16 cellular contexts compared by ENCODE assay signal in genomic region chr13:55553736-55554135, GRCh38.
"Had no signal": no experiment of that assay in that cellular context is flagged by ENCODE, and none has a peak within 500 bp of the region (broad histone marks: within the 10 kb centered on the region; RNA-seq: fewer than 3 reads in every experiment).

No MANE protein-coding gene starts in this region.

- H3K27me3 Mint-ChIP-seq: stimulated activated naive CD8-positive, alpha-beta T cell treated with anti-CD3 and anti-CD28 coated beads, Interleukin-15, Interleukin-2, amounts not matched to agents 100 ng/mL and 50 ng/mL, for 24 hours had no signal

- FAIRE-seq: colon, endothelial cell of umbilical vein, frontal cortex, kidney had no signal

- ATAC-seq: left ventricle myocardium superior had no signal

- H3K4me3 ChIP-seq: upper lobe of left lung had no signal

- DNase-seq: activated CD4-positive, alpha-beta T cell treated with anti-CD3 and anti-CD28 coated beads, Interleukin-2, amount 50 U/mL, for 4 hours; activated CD4-positive, CD25-positive, alpha-beta regulatory T cell treated with anti-CD3 and anti-CD28 coated beads, Interleukin-2, amount 50 U/mL, for 72 hours; activated T-cell treated with anti-CD3 and anti-CD28 coated beads, Interleukin-2, amount 50 U/mL, for 1 hour; aorta; kidney; left ventricle myocardium superior; stimulated activated CD4-positive, alpha-beta T cell treated with anti-CD3 and anti-CD28 coated beads, Interleukin-15, amount 100 ng/mL, for 24 hours; stimulated activated CD4-positive, alpha-beta T cell treated with anti-CD3 and anti-CD28 coated beads, Interleukin-4, amount 100 ng/mL, for 24 hours; T-helper 9 cell; upper lobe of left lung had no signal

- H3K27ac Mint-ChIP-seq: mesothelial cell of epicardium; stimulated activated naive CD8-positive, alpha-beta T cell treated with anti-CD3 and anti-CD28 coated beads, Interleukin-15, Interleukin-2, amounts not matched to agents 100 ng/mL and 50 ng/mL, for 24 hours had no signal

- H3K4me3 Mint-ChIP-seq: mesothelial cell of epicardium; stimulated activated naive CD8-positive, alpha-beta T cell treated with anti-CD3 and anti-CD28 coated beads, Interleukin-15, Interleukin-2, amounts not matched to agents 100 ng/mL and 50 ng/mL, for 24 hours had no signal

- H3K4me1 Mint-ChIP-seq: mesothelial cell of epicardium had no signal

- H3K27ac ChIP-seq: parathyroid adenoma, upper lobe of left lung had no signal

- H3K36me3 ChIP-seq: upper lobe of left lung had no signal

- H3K27me3 ChIP-seq: upper lobe of left lung had no signal

- H3K4me1 ChIP-seq: parathyroid adenoma, upper lobe of left lung had no signal
